Comparison of ENCODE assay signal across 1 cellular context in genomic region chr15:67063689-67064606, GRCh38.
TF ChIP-seq lines count a peak whose summit lies in the region.

No MANE protein-coding gene starts in this region.

TF ChIP-seq in HepG2, 621 proteins besides CTCF, POLR2A, EP300 and RAD21 (continued from another document and continues in another):
- TF ChIP-seq ZNF800 (CRISPR knock-in tag; IDR thresholded peaks at IDR 0.05) (no peak), WIZ (CRISPR knock-in tag; IDR thresholded peaks at IDR 0.05) (no peak), HNRNPL (IDR thresholded peaks at IDR 0.05; ENCODE audit: low read depth, low read length) (no peak), CENPX (CRISPR knock-in tag; IDR thresholded peaks at IDR 0.05) (no peak), ZNF878 (CRISPR knock-in tag; IDR thresholded peaks at IDR 0.05) (no peak), ZNF710 (CRISPR knock-in tag; IDR thresholded peaks at IDR 0.05; ENCODE audit: borderline replicate concordance) (peak; percentile 44; the same call in 1 of the 2 replicates), FIP1L1 (IDR thresholded peaks at IDR 0.05; ENCODE audit: borderline replicate concordance, insufficient read depth, low read depth, low read length) (no peak), DZIP1 (CRISPR knock-in tag; IDR thresholded peaks at IDR 0.05) (no peak), ZBTB44 (CRISPR knock-in tag; IDR thresholded peaks at IDR 0.05) (no peak), ERF (CRISPR knock-in tag; IDR thresholded peaks at IDR 0.05) (peak; percentile 60; the same call in 1 of the 2 replicates), BCL3 (CRISPR knock-in tag; IDR thresholded peaks at IDR 0.05) (no peak), ZNF142 (CRISPR knock-in tag; IDR thresholded peaks at IDR 0.05) (no peak; the same call in 1 of the 2 replicates), HOMEZ (CRISPR knock-in tag; IDR thresholded peaks at IDR 0.05; ENCODE audit: low read depth) (no peak), ZNF660 (CRISPR knock-in tag; IDR thresholded peaks at IDR 0.05; ENCODE audit: borderline replicate concordance, low read depth) (0 out of 2 replicates have a peak, but pooled peaks have one; percentile 74), PBX3 (CRISPR knock-in tag; IDR thresholded peaks at IDR 0.05; ENCODE audit: borderline replicate concordance) (no peak), FOXK2 (IDR thresholded peaks at IDR 0.05) (no peak), ZNF713 (CRISPR knock-in tag; IDR thresholded peaks at IDR 0.05) (no peak), ZSCAN30 (CRISPR knock-in tag; IDR thresholded peaks at IDR 0.05) (no peak), KDM6A (CRISPR knock-in tag; IDR thresholded peaks at IDR 0.05; ENCODE audit: low read depth) (no peak), MTF1 (CRISPR knock-in tag; IDR thresholded peaks at IDR 0.05) (no peak), ZBTB3 (CRISPR knock-in tag; IDR thresholded peaks at IDR 0.05; ENCODE audit: borderline replicate concordance, low read depth) (0 out of 2 replicates have a peak, but pooled peaks have one; percentile 36), ZNF777 (CRISPR knock-in tag; IDR thresholded peaks at IDR 0.05) (no peak), ZNF354B (CRISPR knock-in tag; IDR thresholded peaks at IDR 0.05) (0 out of 2 replicates have a peak, but pooled peaks have one; percentile 37), MTF2 (CRISPR knock-in tag; IDR thresholded peaks at IDR 0.05; ENCODE audit: borderline replicate concordance) (no peak), TOPORS (CRISPR knock-in tag; IDR thresholded peaks at IDR 0.05) (peak; percentile 75; the same call in 1 of the 2 replicates), THAP9 (CRISPR knock-in tag; IDR thresholded peaks at IDR 0.05; ENCODE audit: borderline replicate concordance) (no peak; the same call in 1 of the 2 replicates), MAX (IDR thresholded peaks at IDR 0.05) (peak; percentile 56; the same call in 1 of the 2 replicates), CBX2 (IDR thresholded peaks at IDR 0.05; ENCODE audit: low read depth, low read length) (no peak), CBX2 (CRISPR knock-in tag; IDR thresholded peaks at IDR 0.05; ENCODE audit: low read depth) (no peak), GABPB1 (CRISPR knock-in tag; IDR thresholded peaks at IDR 0.05) (peak; percentile 44; the same call in 1 of the 2 replicates)
